In genomic region chr14:79567306-79567705, GRCh38 we compare ENCODE assay signal across 13 cellular contexts.
DNase-seq lines count a peak whose midpoint lies in the region; ATAC-seq lines count a peak whose summit lies in the region.
"Had no signal": no experiment of that assay in that cellular context is flagged by ENCODE, and none has a peak within 500 bp of the region (broad histone marks: within the 10 kb centered on the region; RNA-seq: fewer than 3 reads in every experiment).

No MANE protein-coding gene starts in this region.

- no peak for ATAC-seq in HG02759 (IDR thresholded peaks at IDR 0.05; ENCODE audit: unreplicated experiment)
- ATAC-seq: CD8-positive, alpha-beta T cell; HCT116 had no signal

- DNase-seq in DMS 273 (lab: John Stamatoyannopoulos, UW; ENCODE audit: unreplicated experiment) (peak; percentile 51), DMS 273 treated with DMSO at 0.1 percent for 48 hours (lab: John Stamatoyannopoulos, UW) (no peak), NCI-H2171 treated with DMSO at 0.1 percent for 48 hours (lab: John Stamatoyannopoulos, UW) (peak; percentile 62), NCI-H69 (lab: John Stamatoyannopoulos, UW) (peak; percentile 92)
- no peak for DNase-seq in stimulated activated CD4-positive, alpha-beta T cell treated with anti-CD3 and anti-CD28 coated beads, Interleukin-15, amount 100 ng/mL, for 24 hours
- DNase-seq in stimulated activated CD4-positive, alpha-beta T cell treated with anti-CD3 and anti-CD28 coated beads, Interleukin-4, amount 100 ng/mL, for 1 hour = no peak
- DNase-seq: CD8-positive, alpha-beta T cell; COR-L47; DMS53; GM23248; IMR-90 had no signal

Comparison
In these comparisons a context has a peak if more than half of its experiments do, and no peak if none do; other contexts are left out.
1. DNase-seq: peak in DMS 273 (single experiment), NCI-H2171 treated with DMSO at 0.1 percent for 48 hours (single experiment) and NCI-H69 (single experiment); none in DMS 273 treated with DMSO at 0.1 percent for 48 hours (single experiment), stimulated activated CD4-positive, alpha-beta T cell treated with anti-CD3 and anti-CD28 coated beads, Interleukin-15, amount 100 ng/mL, for 24 hours (single experiment) and stimulated activated CD4-positive, alpha-beta T cell treated with anti-CD3 and anti-CD28 coated beads, Interleukin-4, amount 100 ng/mL, for 1 hour (single experiment).